ENCODE assay signal across 1 cellular context in genomic region chr21:36706482-36706852, GRCh38.
TF ChIP-seq lines count a peak whose summit lies in the region.

No MANE protein-coding gene starts in this region.

TF ChIP-seq in IMR-90, 13 proteins besides CTCF, POLR2A, EP300 and RAD21:
- no peak for TF ChIP-seq BHLHE40 (IDR thresholded peaks at IDR 0.05; ENCODE audit: low read depth, low read length)
- no peak for TF ChIP-seq RFX5 (IDR thresholded peaks at IDR 0.05; ENCODE audit: low read depth, low read length)
- TF ChIP-seq SMC3 (IDR thresholded peaks at IDR 0.05; ENCODE audit: low read depth, low read length) = no peak
- TF ChIP-seq ELK1 (IDR thresholded peaks at IDR 0.05; ENCODE audit: borderline replicate concordance, low read depth, low read length) = no peak
- TF ChIP-seq MAFK (IDR thresholded peaks at IDR 0.05; ENCODE audit: low read depth, low read length) = no peak
- TF ChIP-seq CEBPB (IDR thresholded peaks at IDR 0.05; ENCODE audit: low read depth, low read length) = no peak
- TF ChIP-seq MXI1 (IDR thresholded peaks at IDR 0.05; ENCODE audit: borderline replicate concordance, low read depth, low read length) = no peak
- TF ChIP-seq MAZ (IDR thresholded peaks at IDR 0.05; ENCODE audit: borderline replicate concordance, low read depth, low read length) = no peak
- TF ChIP-seq USF2 (IDR thresholded peaks at IDR 0.05; ENCODE audit: low read depth, low read length) = no peak
- no peak for TF ChIP-seq NFE2L2 (IDR thresholded peaks at IDR 0.05; ENCODE audit: low read depth, low read length)
